ENCODE assay signal across 3 cellular contexts in the genomic region with DNA sequence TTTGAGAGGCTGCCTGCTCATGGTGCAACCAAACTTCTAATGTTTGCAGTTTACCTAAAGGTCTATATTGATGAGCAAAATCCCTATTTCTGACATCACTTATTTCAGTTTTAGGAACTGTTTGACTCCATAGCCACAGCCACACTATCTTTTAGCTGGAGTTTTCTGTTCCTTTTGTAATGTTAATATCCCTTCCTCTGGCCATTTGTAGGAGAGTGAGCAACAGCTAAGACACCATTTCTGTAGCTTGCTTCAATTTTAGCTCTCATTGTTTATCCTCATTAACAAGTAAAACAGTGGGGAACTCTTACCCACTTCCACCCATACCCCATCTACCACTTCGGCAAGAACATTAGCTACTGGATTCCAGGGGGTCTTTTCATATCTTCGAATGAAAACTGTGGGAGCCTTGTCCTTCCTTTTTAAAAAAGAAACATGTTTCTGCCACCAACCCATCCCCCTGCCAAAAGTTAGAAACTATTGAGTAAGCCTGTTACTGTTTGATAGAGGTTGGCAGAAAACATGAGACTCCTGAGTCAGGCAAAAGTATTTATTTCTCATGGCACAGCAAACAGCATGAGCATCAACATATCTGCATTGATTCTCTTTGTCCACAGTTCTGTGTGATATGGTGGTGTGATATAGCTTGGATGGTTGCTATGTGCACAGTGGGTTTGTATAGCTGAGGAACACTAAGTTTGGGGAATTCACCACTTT.
TF ChIP-seq lines count a peak whose summit lies in the region.

No MANE protein-coding gene starts in this region.

TF ChIP-seq in liver, 16 proteins besides CTCF, POLR2A, EP300 and RAD21:
- TF ChIP-seq MAX (IDR thresholded peaks at IDR 0.05) (peak; percentile 39), FOXA1 (IDR thresholded peaks at IDR 0.05) (no peak), HNF4G (IDR thresholded peaks at IDR 0.05) (no peak), NR2F2 (IDR thresholded peaks at IDR 0.05) (no peak), GABPA (IDR thresholded peaks at IDR 0.05 in 1 of 2, conservative IDR thresholded peaks at IDR 0.05 in 1 of 2) (no peak), REST (IDR thresholded peaks at IDR 0.05) (no peak), EGR1 (IDR thresholded peaks at IDR 0.05; ENCODE audit: low read depth in 2 of 2) (no peak), JUND (IDR thresholded peaks at IDR 0.05) (no peak), HNF4A (conservative IDR thresholded peaks at IDR 0.05) (peak in 1 of 2 donors; percentile 33), ATF3 (IDR thresholded peaks at IDR 0.05) (no peak), TAF1 (conservative IDR thresholded peaks at IDR 0.05) (no peak), FOXA2 (IDR thresholded peaks at IDR 0.05) (no peak), RXRA (IDR thresholded peaks at IDR 0.05) (peak in 1 of 2 donors; percentile 35), SP1 (IDR thresholded peaks at IDR 0.05) (no peak), YY1 (IDR thresholded peaks at IDR 0.05) (peak; percentile 30)
- TF ChIP-seq, protein P1, sequence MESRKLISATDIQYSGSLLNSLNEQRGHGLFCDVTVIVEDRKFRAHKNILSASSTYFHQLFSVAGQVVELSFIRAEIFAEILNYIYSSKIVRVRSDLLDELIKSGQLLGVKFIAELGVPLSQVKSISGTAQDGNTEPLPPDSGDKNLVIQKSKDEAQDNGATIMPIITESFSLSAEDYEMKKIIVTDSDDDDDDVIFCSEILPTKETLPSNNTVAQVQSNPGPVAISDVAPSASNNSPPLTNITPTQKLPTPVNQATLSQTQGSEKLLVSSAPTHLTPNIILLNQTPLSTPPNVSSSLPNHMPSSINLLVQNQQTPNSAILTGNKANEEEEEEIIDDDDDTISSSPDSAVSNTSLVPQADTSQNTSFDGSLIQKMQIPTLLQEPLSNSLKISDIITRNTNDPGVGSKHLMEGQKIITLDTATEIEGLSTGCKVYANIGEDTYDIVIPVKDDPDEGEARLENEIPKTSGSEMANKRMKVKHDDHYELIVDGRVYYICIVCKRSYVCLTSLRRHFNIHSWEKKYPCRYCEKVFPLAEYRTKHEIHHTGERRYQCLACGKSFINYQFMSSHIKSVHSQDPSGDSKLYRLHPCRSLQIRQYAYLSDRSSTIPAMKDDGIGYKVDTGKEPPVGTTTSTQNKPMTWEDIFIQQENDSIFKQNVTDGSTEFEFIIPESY (IDR thresholded peaks at IDR 0.05) = no peak

TF ChIP-seq in HepG2, 621 proteins besides CTCF, POLR2A, EP300 and RAD21:
- TF ChIP-seq USF2 (IDR thresholded peaks at IDR 0.05; ENCODE audit: low read depth, low read length) = no peak
- TF ChIP-seq USF2 (CRISPR knock-in tag; IDR thresholded peaks at IDR 0.05; ENCODE audit: borderline replicate concordance) = no peak
- no peak for TF ChIP-seq ZBTB8A (CRISPR knock-in tag; IDR thresholded peaks at IDR 0.05; ENCODE audit: borderline replicate concordance, low read depth)
- TF ChIP-seq IRF2 (CRISPR knock-in tag; IDR thresholded peaks at IDR 0.05) = no peak
- no peak for TF ChIP-seq GPN1 (CRISPR knock-in tag; IDR thresholded peaks at IDR 0.05; ENCODE audit: borderline replicate concordance)
- TF ChIP-seq, protein P2, sequence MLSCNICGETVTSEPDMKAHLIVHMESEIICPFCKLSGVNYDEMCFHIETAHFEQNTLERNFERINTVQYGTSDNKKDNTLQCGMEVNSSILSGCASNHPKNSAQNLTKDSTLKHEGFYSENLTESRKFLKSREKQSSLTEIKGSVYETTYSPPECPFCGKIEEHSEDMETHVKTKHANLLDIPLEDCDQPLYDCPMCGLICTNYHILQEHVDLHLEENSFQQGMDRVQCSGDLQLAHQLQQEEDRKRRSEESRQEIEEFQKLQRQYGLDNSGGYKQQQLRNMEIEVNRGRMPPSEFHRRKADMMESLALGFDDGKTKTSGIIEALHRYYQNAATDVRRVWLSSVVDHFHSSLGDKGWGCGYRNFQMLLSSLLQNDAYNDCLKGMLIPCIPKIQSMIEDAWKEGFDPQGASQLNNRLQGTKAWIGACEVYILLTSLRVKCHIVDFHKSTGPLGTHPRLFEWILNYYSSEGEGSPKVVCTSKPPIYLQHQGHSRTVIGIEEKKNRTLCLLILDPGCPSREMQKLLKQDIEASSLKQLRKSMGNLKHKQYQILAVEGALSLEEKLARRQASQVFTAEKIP (CRISPR knock-in tag; IDR thresholded peaks at IDR 0.05; ENCODE audit: borderline replicate concordance) = no peak
- no peak for TF ChIP-seq RFXANK (CRISPR knock-in tag; IDR thresholded peaks at IDR 0.05)
- TF ChIP-seq RBAK (CRISPR knock-in tag; IDR thresholded peaks at IDR 0.05) = no peak
- no peak for TF ChIP-seq PHF5A (CRISPR knock-in tag; IDR thresholded peaks at IDR 0.05; ENCODE audit: low read depth, unreplicated experiment)

TF ChIP-seq in H1, 55 proteins besides CTCF, POLR2A, EP300 and RAD21:
- TF ChIP-seq NRF1 (IDR thresholded peaks at IDR 0.05; ENCODE audit: low read depth, low read length) (no peak), CREB1 (IDR thresholded peaks at IDR 0.05) (no peak), HDAC6 (IDR thresholded peaks at IDR 0.05; ENCODE audit: low read depth, low read length) (no peak), SIRT6 (IDR thresholded peaks at IDR 0.05; ENCODE audit: low read length) (no peak), BCL11A (IDR thresholded peaks at IDR 0.05; ENCODE audit: low read depth in 2 of 2, low read length in 2 of 2) (no peak), CHD1 (IDR thresholded peaks at IDR 0.05; ENCODE audit: low read depth, low read length) (no peak), MAFK (IDR thresholded peaks at IDR 0.05; ENCODE audit: low read depth, low read length) (no peak), TEAD4 (IDR thresholded peaks at IDR 0.05; ENCODE audit: low read depth, low read length) (no peak), RFX5 (IDR thresholded peaks at IDR 0.05; ENCODE audit: borderline replicate concordance, low read depth, low read length) (no peak), MAX (IDR thresholded peaks at IDR 0.05) (no peak), CBX5 (IDR thresholded peaks at IDR 0.05; ENCODE audit: low read depth, low read length) (no peak), PHF8 (conservative IDR thresholded peaks at IDR 0.05; ENCODE audit: low read depth, low read length) (no peak), TAF7 (optimal IDR thresholded peaks at IDR 0.05; ENCODE audit: borderline replicate concordance, low read depth, low read length) (no peak), POLR2AphosphoS5 (IDR thresholded peaks at IDR 0.05; ENCODE audit: low read depth, low read length) (no peak), RBBP5 (IDR thresholded peaks at IDR 0.05; ENCODE audit: borderline replicate concordance, low read depth, low read length) (no peak), RXRA (IDR thresholded peaks at IDR 0.05; ENCODE audit: insufficient read depth, low read depth, low read length) (no peak), ATF2 (IDR thresholded peaks at IDR 0.05; ENCODE audit: low read length) (no peak)
